In genomic region chr15:23467110-23467600, GRCh38 we compare ENCODE assay signal across 8 cellular contexts. TPM values are rescaled to one million over a fixed set of nuclear protein-coding genes. Genes with fewer than 3 reads are reported as not detected.
DNase-seq lines count a peak whose midpoint lies in the region; ATAC-seq, FAIRE-seq and TF ChIP-seq lines count a peak whose summit lies in the region.

No MANE protein-coding gene starts in this region.

- no peaks in the 10 kb centered on the region for H4K20me1 ChIP-seq in endothelial cell of umbilical vein (replicated peaks; ENCODE audit: control insufficient read depth, extremely low read depth, insufficient read depth, low read length)

- no peaks in the 10 kb centered on the region for H3K4me1 ChIP-seq in endothelial cell of umbilical vein (ENCODE audit: control insufficient read depth, extremely low read depth, insufficient read depth, low read length)

- no peaks in the 10 kb centered on the region for H3K9me3 ChIP-seq in endothelial cell of umbilical vein (replicated peaks; ENCODE audit: control insufficient read depth, insufficient read depth, low read length)

- no peak overlapping the region for H2AFZ ChIP-seq in endothelial cell of umbilical vein (ENCODE audit: low read depth, low read length)

- DNase-seq in NCI-H2227 (lab: John Stamatoyannopoulos, UW; ENCODE audit: unreplicated experiment) (peak; percentile 2), NCI-H2227 treated with DMSO at 0.1 percent for 48 hours (lab: John Stamatoyannopoulos, UW) (no peak), NCI-H82 (lab: John Stamatoyannopoulos, UW) (peak; percentile 68), endothelial cell of umbilical vein (ENCODE audit: low read depth, low spot score) (peak; percentile 11), progenitor cell of endocrine pancreas (ENCODE audit: low spot score, unreplicated experiment) (no peak), NCI-H2081 treated with DMSO at 0.1 percent for 48 hours (lab: John Stamatoyannopoulos, UW) (no peak)

- no TSS peak for BruUV-seq in endothelial cell of umbilical vein (replicated peaks; lab: Mats Ljungman, UMichigan)

- CTCF ChIA-PET in endothelial cell of umbilical vein (lab: Charles Lee), result no interaction called here

- POLR2A ChIA-PET in endothelial cell of umbilical vein (lab: Charles Lee), result no interaction called here

- H3K9me1 ChIP-seq in endothelial cell of umbilical vein (replicated peaks; ENCODE audit: control insufficient read depth, extremely low read depth, insufficient read depth, low read length), result no peaks in the 10 kb centered on the region

- H3K27ac ChIP-seq in endothelial cell of umbilical vein (ENCODE audit: insufficient read depth, low read depth, low read length), result no peak overlapping the region

- TF ChIP-seq CTCF in endothelial cell of umbilical vein (IDR thresholded peaks at IDR 0.05; ENCODE audit: extremely low read depth in 1 of 2, insufficient read depth in 1 of 2, low read depth in 1 of 2, low read length in 2 of 2), result no peak
- peak; percentile 35 for TF ChIP-seq CTCF in progenitor cell of endocrine pancreas (IDR thresholded peaks at IDR 0.05; ENCODE audit: unreplicated experiment)

- no peak for FAIRE-seq in endothelial cell of umbilical vein (lab: Jason Lieb, UNC)

- H3K79me2 ChIP-seq in endothelial cell of umbilical vein (ENCODE audit: control insufficient read depth, insufficient read depth, low read length), result no peaks in the 10 kb centered on the region

- H3K27me3 Mint-ChIP-seq in progenitor cell of endocrine pancreas, result no peaks in the 10 kb centered on the region

- H3K9me3 Mint-ChIP-seq in progenitor cell of endocrine pancreas (ENCODE audit: low read depth), result peaks cover 20% of the 10 kb centered on the region

- no peak overlapping the region for H3K4me3 Mint-ChIP-seq in progenitor cell of endocrine pancreas (ENCODE audit: low read depth)

- no peak overlapping the region for H3K4me2 ChIP-seq in endothelial cell of umbilical vein (ENCODE audit: insufficient read depth, low read length)

- H3K4me1 Mint-ChIP-seq in progenitor cell of endocrine pancreas (ENCODE audit: low read depth), result no peaks in the 10 kb centered on the region

- H3K9ac ChIP-seq in endothelial cell of umbilical vein (replicated peaks; ENCODE audit: extremely low read depth, insufficient read depth, low read length), result no peak overlapping the region

- H3K27me3 ChIP-seq in endothelial cell of umbilical vein (ENCODE audit: control insufficient read depth in 2 of 2, insufficient read depth in 2 of 2, low read length in 2 of 2), result no peaks in the 10 kb centered on the region

- intact Hi-C loops in endothelial cell of umbilical vein (cut with micrococcal nuclease), result no loop called here

- H3K27ac Mint-ChIP-seq in progenitor cell of endocrine pancreas, result no peak overlapping the region

- dilution Hi-C loops in endothelial cell of umbilical vein (cut with MboI; ENCODE audit: extremely low pct_ligation_motif_present, low sequenced_read_pairs), result no loop called here

- no peaks in the 10 kb centered on the region for H3K36me3 Mint-ChIP-seq in progenitor cell of endocrine pancreas (ENCODE audit: insufficient read depth)

- no peak for TF ChIP-seq POLR2A in endothelial cell of umbilical vein (IDR thresholded peaks at IDR 0.05; ENCODE audit: low read depth, low read length)

- H3K4me3 ChIP-seq in endothelial cell of umbilical vein (replicated peaks in 1 of 3; ENCODE audit: insufficient read depth in 1 of 3, low read depth in 1 of 3, low read length in 3 of 3), result no peak overlapping the region

- no peak for ATAC-seq in HG02852 (IDR thresholded peaks at IDR 0.05; ENCODE audit: unreplicated experiment)
- ATAC-seq in GM18907 (IDR thresholded peaks at IDR 0.05; ENCODE audit: unreplicated experiment), result no peak

- no peaks in the 10 kb centered on the region for H3K36me3 ChIP-seq in endothelial cell of umbilical vein (ENCODE audit: control insufficient read depth in 2 of 2, extremely low read depth in 1 of 2, insufficient read depth in 2 of 2, low read length in 2 of 2)

TF ChIP-seq in endothelial cell of umbilical vein, 7 proteins besides CTCF, POLR2A, EP300 and RAD21:
- no peak for TF ChIP-seq MYC (IDR thresholded peaks at IDR 0.05; ENCODE audit: low read depth, low read length)
- no peak for TF ChIP-seq GATA2 (IDR thresholded peaks at IDR 0.05; ENCODE audit: insufficient read depth, insufficient read length, low read depth, low read length)
- TF ChIP-seq EZH2 (IDR thresholded peaks at IDR 0.05; ENCODE audit: borderline replicate concordance, low read depth, low read length, severe bottlenecking), result no peak
- no peak for TF ChIP-seq JUN (IDR thresholded peaks at IDR 0.05; ENCODE audit: borderline replicate concordance, insufficient read depth, insufficient read length, low read depth)
- TF ChIP-seq MAX (IDR thresholded peaks at IDR 0.05; ENCODE audit: insufficient read depth, insufficient read length), result no peak
- no peak for TF ChIP-seq FOS (IDR thresholded peaks at IDR 0.05; ENCODE audit: borderline replicate concordance, insufficient read depth, low read length)
- no peak for TF ChIP-seq POLR2AphosphoS5 (IDR thresholded peaks at IDR 0.05; ENCODE audit: insufficient read depth, low read depth, low read length)

RNA-seq across cellular contexts. Expression of gene GOLGA6L2, which starts 20.1 kb away (rescaled TPM):
- not detected in 2 replicates for total RNA-seq in endothelial cell of umbilical vein
- polyA plus RNA-seq in endothelial cell of umbilical vein, result not detected in 2 replicates
- not detected in 2 replicates for polyA plus RNA-seq in endothelial cell of umbilical vein (2011; cell fraction: cytosol; rRNA removed)
- not detected in 2 replicates for polyA plus RNA-seq in endothelial cell of umbilical vein (2011; cell fraction: nucleus; rRNA removed)
- polyA plus RNA-seq in endothelial cell of umbilical vein (2012), result not detected in 2 replicates
- polyA minus RNA-seq in endothelial cell of umbilical vein, result not detected in 2 replicates
- polyA minus RNA-seq in endothelial cell of umbilical vein (2011; cell fraction: cytosol; rRNA and poly(A)+ RNA removed), result not detected
- polyA minus RNA-seq in endothelial cell of umbilical vein (2011; cell fraction: nucleus; rRNA and poly(A)+ RNA removed), result not detected in 2 replicates
- total RNA-seq in progenitor cell of endocrine pancreas, result 0.12 and 0.16 TPM in 2 replicates

Comparison
In these comparisons a context has a peak if more than half of its experiments do, and no peak if none do; other contexts are left out.
1. DNase-seq: peak in NCI-H2227 (single experiment), NCI-H82 (single experiment) and endothelial cell of umbilical vein (single experiment); none in NCI-H2227 treated with DMSO at 0.1 percent for 48 hours (single experiment), progenitor cell of endocrine pancreas (single experiment) and NCI-H2081 treated with DMSO at 0.1 percent for 48 hours (single experiment).